In genomic region chr2:69013837-69014796, GRCh38 we compare ENCODE assay signal across 8 cellular contexts. TPM values are rescaled to one million over a fixed set of nuclear protein-coding genes. Genes with fewer than 3 reads are reported as not detected.
DNase-seq lines count a peak whose midpoint lies in the region; TF ChIP-seq lines count a peak whose summit lies in the region.

No MANE protein-coding gene starts in this region.

- H3K4me1 ChIP-seq in SK-N-SH (ENCODE audit: control insufficient read depth in 1 of 2, insufficient read depth in 2 of 2, low read depth in 1 of 2, low read length in 1 of 2), result peaks cover 22 to 42% of the 10 kb centered on the region in 2 experiments

- no peak; the same call in 1 of the 2 replicates for TF ChIP-seq RAD21 in SK-N-SH (IDR thresholded peaks at IDR 0.05; ENCODE audit: low read length)

- no peaks in the 10 kb centered on the region for H3K27me3 ChIP-seq in SK-N-SH (ENCODE audit: insufficient read depth)

- DNase-seq in NCI-H526 (lab: John Stamatoyannopoulos, UW), result peak; percentile 15 to 24
- no peak for DNase-seq in NCI-H526 treated with DMSO at 0.1 percent for 48 hours (lab: John Stamatoyannopoulos, UW)
- DNase-seq in SK-N-SH, result peak; percentile 47
- DNase-seq in fibroblast of mammary gland (ENCODE audit: low read depth), result peak; percentile 37
- DNase-seq in pons (ENCODE audit: low spot score), result peak; percentile 6
- no peak for DNase-seq in cerebellar nuclear complex (lab: John Stamatoyannopoulos, UW)
- no peak for DNase-seq in NCI-H510A (lab: John Stamatoyannopoulos, UW)
- DNase-seq in OCI-M2 (lab: John Stamatoyannopoulos, UW; ENCODE audit: unreplicated experiment), result no peak

- H3K27ac ChIP-seq in SK-N-SH (ENCODE audit: low read depth in 2 of 2, low read length in 1 of 2), result peak overlapping the region; percentile 89 to 92

- peaks cover 62% of the 10 kb centered on the region for H3K79me2 ChIP-seq in SK-N-SH (ENCODE audit: insufficient read depth)

- H3K36me3 ChIP-seq in SK-N-SH (replicated peaks in 1 of 2; ENCODE audit: control insufficient read depth in 1 of 2, insufficient read depth in 2 of 2, low read length in 1 of 2), result peaks cover 3 to 31% of the 10 kb centered on the region in 2 experiments

- CTCF ChIA-PET in SK-N-SH (lab: Yijun Ruan, JAX), result interaction anchor here (0.6 to 6.3 kb wide), 11 partner anchors 13 to 292 kb away, joined by 3 to 107 read pairs (median 3); no protein-coding TSS in a partner anchor

- no peak overlapping the region for H2AFZ ChIP-seq in SK-N-SH (ENCODE audit: low read depth)

- TF ChIP-seq CTCF in SK-N-SH (IDR thresholded peaks at IDR 0.05), result peak; percentile 24; the same call in 1 of the 2 replicates
- peak; percentile 18 for TF ChIP-seq CTCF in fibroblast of mammary gland (conservative IDR thresholded peaks at IDR 0.05; ENCODE audit: control insufficient read depth, insufficient read depth, low read depth, low read length)

- H3K9me2 ChIP-seq in SK-N-SH, result no peaks in the 10 kb centered on the region

- H3K4me2 ChIP-seq in SK-N-SH, result peak overlapping the region; percentile 82

- peak overlapping the region; percentile 85 to 98 for H3K4me3 ChIP-seq in SK-N-SH (ENCODE audit: low read depth in 2 of 2, low read length in 1 of 2)
- H3K4me3 ChIP-seq in fibroblast of mammary gland (ENCODE audit: control insufficient read depth, low read depth, low read length), result peak overlapping the region; percentile 93

- H3F3A ChIP-seq in SK-N-SH (replicated peaks; ENCODE audit: insufficient read depth), result peaks cover 18% of the 10 kb centered on the region

- under 1% methylated on average over 20 of the region's 20 CpGs for WGBS in SK-N-SH (ENCODE audit: low lambda C conversion rate)

- no peak for TF ChIP-seq EP300 in SK-N-SH (IDR thresholded peaks at IDR 0.05; ENCODE audit: borderline replicate concordance in 1 of 2, low read depth in 1 of 2, low read length in 1 of 2)

- POLR2A ChIA-PET in SK-N-SH (lab: Yijun Ruan, JAX), result interaction anchor here (0.6 to 0.7 kb wide), 2 partner anchors 94 to 164 kb away, joined by 3 to 7 read pairs; no protein-coding TSS in a partner anchor

- peaks cover 38% of the 10 kb centered on the region for H4K20me1 ChIP-seq in SK-N-SH (ENCODE audit: insufficient read depth)

- no peaks in the 10 kb centered on the region for H3K9me3 ChIP-seq in SK-N-SH

- H3K9ac ChIP-seq in SK-N-SH, result peak overlapping the region; percentile 98

TF ChIP-seq in SK-N-SH, 30 proteins besides CTCF, POLR2A, EP300 and RAD21:
- no peak for TF ChIP-seq ELF1 (IDR thresholded peaks at IDR 0.05)
- TF ChIP-seq REST (IDR thresholded peaks at IDR 0.05; ENCODE audit: low read depth, low read length), result no peak
- TF ChIP-seq TEAD4 (IDR thresholded peaks at IDR 0.05; ENCODE audit: borderline replicate concordance, insufficient read depth), result no peak
- TF ChIP-seq SIN3A (IDR thresholded peaks at IDR 0.05; ENCODE audit: borderline replicate concordance, low read depth, low read length), result no peak
- no peak for TF ChIP-seq MXI1 (IDR thresholded peaks at IDR 0.05; ENCODE audit: low read depth, low read length)
- TF ChIP-seq NFIC (IDR thresholded peaks at IDR 0.05; ENCODE audit: borderline replicate concordance), result no peak
- no peak for TF ChIP-seq PBX3 (IDR thresholded peaks at IDR 0.05)
- no peak for TF ChIP-seq FOXJ3 (CRISPR knock-in tag; IDR thresholded peaks at IDR 0.05)
- no peak for TF ChIP-seq GABPA (IDR thresholded peaks at IDR 0.05; ENCODE audit: low read depth)
- no peak for TF ChIP-seq RXRA (IDR thresholded peaks at IDR 0.05; ENCODE audit: borderline replicate concordance, low read depth)
- no peak for TF ChIP-seq FOXM1 (IDR thresholded peaks at IDR 0.05; ENCODE audit: low read depth)
- TF ChIP-seq, protein P1, sequence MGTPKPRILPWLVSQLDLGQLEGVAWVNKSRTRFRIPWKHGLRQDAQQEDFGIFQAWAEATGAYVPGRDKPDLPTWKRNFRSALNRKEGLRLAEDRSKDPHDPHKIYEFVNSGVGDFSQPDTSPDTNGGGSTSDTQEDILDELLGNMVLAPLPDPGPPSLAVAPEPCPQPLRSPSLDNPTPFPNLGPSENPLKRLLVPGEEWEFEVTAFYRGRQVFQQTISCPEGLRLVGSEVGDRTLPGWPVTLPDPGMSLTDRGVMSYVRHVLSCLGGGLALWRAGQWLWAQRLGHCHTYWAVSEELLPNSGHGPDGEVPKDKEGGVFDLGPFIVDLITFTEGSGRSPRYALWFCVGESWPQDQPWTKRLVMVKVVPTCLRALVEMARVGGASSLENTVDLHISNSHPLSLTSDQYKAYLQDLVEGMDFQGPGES (IDR thresholded peaks at IDR 0.05; ENCODE audit: low read depth, low read length), result no peak
- no peak for TF ChIP-seq NRF1 (IDR thresholded peaks at IDR 0.05; ENCODE audit: low read depth, low read length)
- no peak for TF ChIP-seq GATA2 (CRISPR knock-in tag; IDR thresholded peaks at IDR 0.05)
- TF ChIP-seq RFX5 (IDR thresholded peaks at IDR 0.05; ENCODE audit: low read length), result no peak
- TF ChIP-seq, protein P2, sequence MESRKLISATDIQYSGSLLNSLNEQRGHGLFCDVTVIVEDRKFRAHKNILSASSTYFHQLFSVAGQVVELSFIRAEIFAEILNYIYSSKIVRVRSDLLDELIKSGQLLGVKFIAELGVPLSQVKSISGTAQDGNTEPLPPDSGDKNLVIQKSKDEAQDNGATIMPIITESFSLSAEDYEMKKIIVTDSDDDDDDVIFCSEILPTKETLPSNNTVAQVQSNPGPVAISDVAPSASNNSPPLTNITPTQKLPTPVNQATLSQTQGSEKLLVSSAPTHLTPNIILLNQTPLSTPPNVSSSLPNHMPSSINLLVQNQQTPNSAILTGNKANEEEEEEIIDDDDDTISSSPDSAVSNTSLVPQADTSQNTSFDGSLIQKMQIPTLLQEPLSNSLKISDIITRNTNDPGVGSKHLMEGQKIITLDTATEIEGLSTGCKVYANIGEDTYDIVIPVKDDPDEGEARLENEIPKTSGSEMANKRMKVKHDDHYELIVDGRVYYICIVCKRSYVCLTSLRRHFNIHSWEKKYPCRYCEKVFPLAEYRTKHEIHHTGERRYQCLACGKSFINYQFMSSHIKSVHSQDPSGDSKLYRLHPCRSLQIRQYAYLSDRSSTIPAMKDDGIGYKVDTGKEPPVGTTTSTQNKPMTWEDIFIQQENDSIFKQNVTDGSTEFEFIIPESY (IDR thresholded peaks at IDR 0.05; ENCODE audit: borderline replicate concordance, low read depth), result no peak
- TF ChIP-seq JUND (IDR thresholded peaks at IDR 0.05), result no peak
- TF ChIP-seq MEF2A (IDR thresholded peaks at IDR 0.05; ENCODE audit: borderline replicate concordance, low read depth), result no peak
- no peak for TF ChIP-seq YY1 (IDR thresholded peaks at IDR 0.05; ENCODE audit: low read depth)
- TF ChIP-seq, protein P3, sequence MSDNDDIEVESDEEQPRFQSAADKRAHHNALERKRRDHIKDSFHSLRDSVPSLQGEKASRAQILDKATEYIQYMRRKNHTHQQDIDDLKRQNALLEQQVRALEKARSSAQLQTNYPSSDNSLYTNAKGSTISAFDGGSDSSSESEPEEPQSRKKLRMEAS (IDR thresholded peaks at IDR 0.05; ENCODE audit: low read depth), result no peak

RNA-seq across cellular contexts. Expression of gene ANTXR1, which starts 1.1 kb away (rescaled TPM):
- polyA plus RNA-seq in SK-N-SH (2012; rRNA removed), result 106 and 114 TPM in 2 replicates
- 152 and 155 TPM in 2 replicates for polyA plus RNA-seq in SK-N-SH (2012; cell fraction: cytosol; rRNA removed)
- polyA plus RNA-seq in SK-N-SH (2012; cell fraction: nucleus; rRNA removed), result 63.7 and 109 TPM in 2 replicates

RNA-seq across cellular contexts. Expression of gene GKN1, which starts 39.7 kb away (rescaled TPM):
- not detected in 2 replicates for polyA plus RNA-seq in SK-N-SH (2012; rRNA removed)
- polyA plus RNA-seq in SK-N-SH (2012; cell fraction: cytosol; rRNA removed), result 0.09 TPM in 1 of 2 replicates, not detected in the other
- polyA plus RNA-seq in SK-N-SH (2012; cell fraction: nucleus; rRNA removed), result not detected in 2 replicates

Comparison
In these comparisons a context has a peak if more than half of its experiments do, and no peak if none do; other contexts are left out.
1. DNase-seq: peak in NCI-H526 (2 of 2), SK-N-SH (single experiment), fibroblast of mammary gland (single experiment) and pons (single experiment); none in NCI-H526 treated with DMSO at 0.1 percent for 48 hours (single experiment), cerebellar nuclear complex (0 of 2), NCI-H510A (single experiment) and OCI-M2 (single experiment).